Comparison of ENCODE assay signal across 9 cellular contexts in the genomic region with DNA sequence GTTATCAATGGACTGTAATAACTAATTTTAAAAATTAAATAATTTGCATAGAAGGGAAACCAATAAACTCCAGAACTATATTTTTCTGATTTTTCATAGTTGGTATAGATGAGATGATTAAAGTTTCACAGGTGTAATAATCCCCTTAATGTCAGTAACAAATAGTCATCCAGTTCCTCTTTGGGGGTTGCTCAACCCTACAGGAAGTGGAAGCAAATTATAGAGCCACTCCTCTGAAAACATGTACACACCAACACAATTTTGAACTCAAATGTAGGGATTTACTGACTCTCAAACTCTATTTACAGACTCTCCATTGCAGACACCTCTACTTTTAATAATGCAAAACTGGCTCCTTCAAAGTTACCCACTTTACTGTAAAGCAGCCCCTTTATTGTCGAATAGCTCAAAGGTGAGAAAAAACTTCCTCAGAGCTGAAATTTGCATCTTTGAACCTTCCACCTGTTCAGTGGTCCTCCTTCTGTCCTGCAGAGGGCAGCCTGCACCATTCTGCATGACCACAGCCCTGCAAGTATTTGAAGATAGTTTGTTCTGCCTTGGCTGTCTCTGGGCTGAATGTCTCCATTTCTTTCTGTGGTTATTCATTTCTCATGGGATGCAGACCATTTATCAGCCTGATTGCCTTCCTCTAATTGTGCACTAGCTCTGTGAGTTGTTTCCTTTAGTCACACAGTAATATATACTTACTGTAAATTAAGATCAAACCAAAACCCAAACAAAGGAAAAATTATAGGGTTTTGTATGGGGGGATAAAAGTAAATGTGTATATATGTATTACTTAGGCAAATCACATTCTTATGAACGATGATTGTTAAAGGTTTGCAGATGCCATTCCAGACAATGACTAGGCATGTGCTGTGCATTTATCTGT.
DNase-seq lines count a peak whose midpoint lies in the region; ATAC-seq and TF ChIP-seq lines count a peak whose summit lies in the region.
"Had no signal": no experiment of that assay in that cellular context is flagged by ENCODE, and none has a peak within 500 bp of the region (broad histone marks: within the 10 kb centered on the region; RNA-seq: fewer than 3 reads in every experiment).

No MANE protein-coding gene starts in this region.

- H3K27me3 Mint-ChIP-seq in activated naive CD8-positive, alpha-beta T cell treated with anti-CD3 and anti-CD28 coated beads for 36 hours, result peaks cover 4% of the 10 kb centered on the region

- TF ChIP-seq POLR2A in prostate gland (IDR thresholded peaks at IDR 0.05), result no peak

- intact Hi-C loops in prostate gland (cut with DNase I), result loop anchor here (2.0 kb wide), 2 partner anchors 873 to 881 kb away; no protein-coding TSS in a partner anchor

- H3K4me3 Mint-ChIP-seq in activated naive CD8-positive, alpha-beta T cell treated with anti-CD3 and anti-CD28 coated beads for 36 hours, result no peak overlapping the region
- H3K4me3 Mint-ChIP-seq: T-helper 1 cell treated with Interleukin-12 subunit alpha and Interleukin-12 subunit beta and Interleukin-4 antibody, amounts not matched to agents 30 μg/mL and 1 μg/mL, for 36 hours had no signal

- peaks cover 3% of the 10 kb centered on the region for H3K4me1 Mint-ChIP-seq in activated naive CD8-positive, alpha-beta T cell treated with anti-CD3 and anti-CD28 coated beads for 36 hours

- no peak overlapping the region for H3K27ac Mint-ChIP-seq in activated naive CD8-positive, alpha-beta T cell treated with anti-CD3 and anti-CD28 coated beads for 36 hours
- H3K27ac Mint-ChIP-seq: T-helper 1 cell treated with Interleukin-12 subunit alpha and Interleukin-12 subunit beta and Interleukin-4 antibody, amounts not matched to agents 30 μg/mL and 1 μg/mL, for 36 hours had no signal

- H3K9me3 ChIP-seq in cardiac muscle cell (ENCODE audit: low read depth) (no peaks in the 10 kb centered on the region), prostate gland (no peaks in the 10 kb centered on the region)

- in situ Hi-C loops in Caki2 (cut with HindIII; ENCODE audit: low pct_unique_long_range_greater_than_20kb, low sequenced_read_pairs), result no loop called here

- DNase-seq in Caki2 (ENCODE audit: low read depth), result peak; percentile 30
- peak; percentile 31 for DNase-seq in NCI-H748 treated with DMSO at 0.1 percent for 48 hours (lab: John Stamatoyannopoulos, UW)
- DNase-seq in activated naive CD8-positive, alpha-beta T cell treated with anti-CD3 and anti-CD28 coated beads for 36 hours, result peak; percentile 18
- DNase-seq in cardiac muscle cell (ENCODE audit: low read depth in 1 of 2, low spot score in 1 of 2), result peak; percentile 58 to 71
- peak; percentile 17 for DNase-seq in prostate gland (ENCODE audit: low spot score)
- no peak for DNase-seq in mesenteric fat pad (ENCODE audit: low spot score)

- no peaks in the 10 kb centered on the region for H3K36me3 Mint-ChIP-seq in activated naive CD8-positive, alpha-beta T cell treated with anti-CD3 and anti-CD28 coated beads for 36 hours

- H3K9me3 Mint-ChIP-seq in activated naive CD8-positive, alpha-beta T cell treated with anti-CD3 and anti-CD28 coated beads for 36 hours, result no peaks in the 10 kb centered on the region
- H3K9me3 Mint-ChIP-seq: T-helper 1 cell treated with Interleukin-12 subunit alpha and Interleukin-12 subunit beta and Interleukin-4 antibody, amounts not matched to agents 30 μg/mL and 1 μg/mL, for 36 hours had no signal

- H3K36me3 ChIP-seq in cardiac muscle cell (no peaks in the 10 kb centered on the region), prostate gland (no peaks in the 10 kb centered on the region)

- peak; percentile 96 for ATAC-seq in GM19351 (IDR thresholded peaks at IDR 0.05; ENCODE audit: unreplicated experiment)
- ATAC-seq in HG03196 (IDR thresholded peaks at IDR 0.05; ENCODE audit: unreplicated experiment), result peak; percentile 94

- TF ChIP-seq CTCF in cardiac muscle cell (IDR thresholded peaks at IDR 0.05; ENCODE audit: low read depth, low read length) (peak; percentile 77), prostate gland (IDR thresholded peaks at IDR 0.05) (peak; percentile 47 to 64 (median 54))

- WGBS in prostate gland, result 33% methylated on average over 2 of the region's 2 CpGs

- H3K4me3 ChIP-seq in cardiac muscle cell, result no peak overlapping the region
- no peak overlapping the region for H3K4me3 ChIP-seq in prostate gland

- H3K4me1 ChIP-seq in cardiac muscle cell (ENCODE audit: low read depth) (no peaks in the 10 kb centered on the region), prostate gland (replicated peaks) (no peaks in the 10 kb centered on the region)

- no peaks in the 10 kb centered on the region for H3K27me3 ChIP-seq in cardiac muscle cell
- no peaks in the 10 kb centered on the region for H3K27me3 ChIP-seq in prostate gland (replicated peaks; ENCODE audit: insufficient read depth)

- H3K27ac ChIP-seq in cardiac muscle cell, result no peak overlapping the region
- H3K27ac ChIP-seq in prostate gland, result no peak overlapping the region
